Comparison of ENCODE assay signal across 11 cellular contexts in the genomic region with DNA sequence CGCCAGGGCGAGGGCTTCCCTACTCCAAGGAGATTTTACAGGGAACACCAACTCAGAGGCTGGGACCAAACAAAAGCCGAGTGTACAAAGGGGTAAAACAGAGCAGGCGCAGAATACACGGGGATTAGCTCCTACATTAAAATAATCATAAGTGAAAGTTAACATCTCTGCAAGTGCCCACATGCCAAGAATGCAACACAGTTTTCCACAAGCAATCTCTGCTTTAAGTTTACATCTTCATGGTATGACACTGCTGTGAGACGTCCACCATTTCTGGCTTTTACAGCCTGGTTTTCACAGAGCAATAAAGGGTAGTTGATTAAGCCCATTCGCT. TPM values are rescaled to one million over a fixed set of nuclear protein-coding genes. Genes with fewer than 3 reads are reported as not detected.
DNase-seq lines count a peak whose midpoint lies in the region; TF ChIP-seq lines count a peak whose summit lies in the region.
"Had no signal": no experiment of that assay in that cellular context is flagged by ENCODE, and none has a peak within 500 bp of the region (broad histone marks: within the 10 kb centered on the region; RNA-seq: fewer than 3 reads in every experiment).

No MANE protein-coding gene starts in this region.

- intact Hi-C loops in activated T-helper 2 cell treated with anti-CD3 and anti-CD28 coated beads, Interferon-gamma antibody, Interleukin-2, Interleukin-4, amounts not matched to agents 10 μg/mL and 5 μg/mL and 100 μg/mL, durations not matched to agents 14 hours and 24 hours and 36 hours (cut with micrococcal nuclease), result no loop called here
- intact Hi-C loops in activated T-helper 1 cell treated with anti-CD3 and anti-CD28 coated beads, Interleukin-12 subunit alpha, Interleukin-12 subunit beta, Interleukin-2, Interleukin-4 antibody, amounts not matched to agents 30 ng/mL and 10 ng/mL and 1 ng/mL, durations not matched to agents 14 hours and 24 hours and 36 hours (cut with micrococcal nuclease), result no loop called here

- peaks cover 7 to 14% (median 9%) of the 10 kb centered on the region in 3 donors for H3K27me3 ChIP-seq in skeletal muscle tissue (ENCODE audit: control insufficient read depth in 3 of 3, insufficient read depth in 3 of 3, low read length in 3 of 3)

- H3K36me3 Mint-ChIP-seq in activated T-helper 2 cell treated with anti-CD3 and anti-CD28 coated beads, Interferon-gamma antibody, Interleukin-2, Interleukin-4, amounts not matched to agents 10 μg/mL and 5 μg/mL and 100 μg/mL, durations not matched to agents 14 hours and 24 hours and 36 hours (ENCODE audit: low read depth), result no peaks in the 10 kb centered on the region
- H3K36me3 Mint-ChIP-seq in activated T-helper 1 cell treated with anti-CD3 and anti-CD28 coated beads, Interleukin-12 subunit alpha, Interleukin-12 subunit beta, Interleukin-2, Interleukin-4 antibody, amounts not matched to agents 30 ng/mL and 10 ng/mL and 1 ng/mL, durations not matched to agents 14 hours and 24 hours and 36 hours (ENCODE audit: low read depth), result no peaks in the 10 kb centered on the region
- H3K36me3 Mint-ChIP-seq: stimulated activated memory B cell treated with anti-CD40 and anti-IgM and Interleukin-4, amounts not matched to agents 10 μg/mL and 1 μg/mL and 100 μg/mL, for 72 hours had no signal

- H3K9me3 ChIP-seq in HEK293 (ENCODE audit: control insufficient read depth, insufficient read depth, low read depth, low read length) (no peaks in the 10 kb centered on the region), skeletal muscle tissue (ENCODE audit: control insufficient read depth in 3 of 3, low read length in 3 of 3) (no peaks in the 10 kb centered on the region)

- H3K9ac ChIP-seq in skeletal muscle tissue (ENCODE audit: low read depth in 1 of 3, low read length in 3 of 3), result peak overlapping the region; percentile 34 to 75 (median 69)

- H3K36me3 ChIP-seq in HEK293 (ENCODE audit: control insufficient read depth in 2 of 2, insufficient read depth in 1 of 2, low read length in 2 of 2), result no peaks in the 10 kb centered on the region
- H3K36me3 ChIP-seq in skeletal muscle tissue (ENCODE audit: control insufficient read depth in 3 of 3, insufficient read depth in 3 of 3, low read length in 3 of 3), result no peaks in the 10 kb centered on the region

- POLR2A ChIA-PET in HEK293 (lab: Yijun Ruan, JAX), result interaction anchor here (1.0 kb wide), 1 partner anchor 72 kb away, joined by 3 read pairs; no protein-coding TSS in a partner anchor

- H3K9me3 Mint-ChIP-seq in activated T-helper 2 cell treated with anti-CD3 and anti-CD28 coated beads, Interferon-gamma antibody, Interleukin-2, Interleukin-4, amounts not matched to agents 10 μg/mL and 5 μg/mL and 100 μg/mL, durations not matched to agents 14 hours and 24 hours and 36 hours, result no peaks in the 10 kb centered on the region
- H3K9me3 Mint-ChIP-seq in activated T-helper 1 cell treated with anti-CD3 and anti-CD28 coated beads, Interleukin-12 subunit alpha, Interleukin-12 subunit beta, Interleukin-2, Interleukin-4 antibody, amounts not matched to agents 30 ng/mL and 10 ng/mL and 1 ng/mL, durations not matched to agents 14 hours and 24 hours and 36 hours, result no peaks in the 10 kb centered on the region
- H3K9me3 Mint-ChIP-seq: activated T-cell treated with anti-CD3 and anti-CD28 coated beads, Interleukin-2, amount 50 U/mL, for 4 hours had no signal

- H3K27ac ChIP-seq in HEK293 (ENCODE audit: extremely low read depth, low read depth, low read length) (no peak overlapping the region), skeletal muscle tissue (ENCODE audit: low read depth, low read length) (peak overlapping the region; percentile 74)

- DNase-seq in activated T-helper 2 cell treated with anti-CD3 and anti-CD28 coated beads, Interferon-gamma antibody, Interleukin-2, Interleukin-4, amounts not matched to agents 10 μg/mL and 5 μg/mL and 100 μg/mL, durations not matched to agents 14 hours and 24 hours and 36 hours (ENCODE audit: low spot score), result no peak
- DNase-seq in activated T-helper 1 cell treated with anti-CD3 and anti-CD28 coated beads, Interleukin-12 subunit alpha, Interleukin-12 subunit beta, Interleukin-2, Interleukin-4 antibody, amounts not matched to agents 30 ng/mL and 10 ng/mL and 1 ng/mL, durations not matched to agents 14 hours and 24 hours and 36 hours (ENCODE audit: low spot score), result no peak
- no peak for DNase-seq in HT-29 (ENCODE audit: low spot score)
- no peak for DNase-seq in hippocampal formation (lab: John Stamatoyannopoulos, UW)
- no peak for DNase-seq in effector CD8-positive, alpha-beta T cell (lab: John Stamatoyannopoulos, UW)
- DNase-seq: activated T-cell treated with anti-CD3 and anti-CD28 coated beads, Interleukin-2, amount 50 U/mL, for 4 hours had no signal

- TF ChIP-seq CTCF in HEK293 (tag by site-specific recombination; IDR thresholded peaks at IDR 0.05), result no peak

- H3K27ac Mint-ChIP-seq in activated T-helper 2 cell treated with anti-CD3 and anti-CD28 coated beads, Interferon-gamma antibody, Interleukin-2, Interleukin-4, amounts not matched to agents 10 μg/mL and 5 μg/mL and 100 μg/mL, durations not matched to agents 14 hours and 24 hours and 36 hours, result no peak overlapping the region
- no peak overlapping the region for H3K27ac Mint-ChIP-seq in activated T-helper 1 cell treated with anti-CD3 and anti-CD28 coated beads, Interleukin-12 subunit alpha, Interleukin-12 subunit beta, Interleukin-2, Interleukin-4 antibody, amounts not matched to agents 30 ng/mL and 10 ng/mL and 1 ng/mL, durations not matched to agents 14 hours and 24 hours and 36 hours
- H3K27ac Mint-ChIP-seq: stimulated activated memory B cell treated with anti-CD40 and anti-IgM and Interleukin-4, amounts not matched to agents 10 μg/mL and 1 μg/mL and 100 μg/mL, for 72 hours had no signal

- H3K27me3 Mint-ChIP-seq in activated T-helper 2 cell treated with anti-CD3 and anti-CD28 coated beads, Interferon-gamma antibody, Interleukin-2, Interleukin-4, amounts not matched to agents 10 μg/mL and 5 μg/mL and 100 μg/mL, durations not matched to agents 14 hours and 24 hours and 36 hours (ENCODE audit: low read depth), result peaks cover 38% of the 10 kb centered on the region
- H3K27me3 Mint-ChIP-seq in activated T-helper 1 cell treated with anti-CD3 and anti-CD28 coated beads, Interleukin-12 subunit alpha, Interleukin-12 subunit beta, Interleukin-2, Interleukin-4 antibody, amounts not matched to agents 30 ng/mL and 10 ng/mL and 1 ng/mL, durations not matched to agents 14 hours and 24 hours and 36 hours (ENCODE audit: insufficient read depth), result peaks cover 34% of the 10 kb centered on the region

- H3K4me1 ChIP-seq in HEK293 (ENCODE audit: control insufficient read depth, insufficient read depth, low read length), result no peaks in the 10 kb centered on the region
- H3K4me1 ChIP-seq in skeletal muscle tissue (ENCODE audit: control insufficient read depth in 3 of 3, insufficient read depth in 3 of 3, low read length in 3 of 3), result peaks cover 4 to 19% (median 8%) of the 10 kb centered on the region in 3 donors

- peaks cover 6% of the 10 kb centered on the region for H3K4me1 Mint-ChIP-seq in activated T-helper 2 cell treated with anti-CD3 and anti-CD28 coated beads, Interferon-gamma antibody, Interleukin-2, Interleukin-4, amounts not matched to agents 10 μg/mL and 5 μg/mL and 100 μg/mL, durations not matched to agents 14 hours and 24 hours and 36 hours (ENCODE audit: low read depth)
- no peaks in the 10 kb centered on the region for H3K4me1 Mint-ChIP-seq in activated T-helper 1 cell treated with anti-CD3 and anti-CD28 coated beads, Interleukin-12 subunit alpha, Interleukin-12 subunit beta, Interleukin-2, Interleukin-4 antibody, amounts not matched to agents 30 ng/mL and 10 ng/mL and 1 ng/mL, durations not matched to agents 14 hours and 24 hours and 36 hours (ENCODE audit: low read depth)
- H3K4me1 Mint-ChIP-seq: stimulated activated memory B cell treated with anti-CD40 and anti-IgM and Interleukin-4, amounts not matched to agents 10 μg/mL and 1 μg/mL and 100 μg/mL, for 72 hours had no signal

- peak overlapping the region; percentile 15 for H3K4me3 Mint-ChIP-seq in activated T-helper 2 cell treated with anti-CD3 and anti-CD28 coated beads, Interferon-gamma antibody, Interleukin-2, Interleukin-4, amounts not matched to agents 10 μg/mL and 5 μg/mL and 100 μg/mL, durations not matched to agents 14 hours and 24 hours and 36 hours (ENCODE audit: low read depth)
- H3K4me3 Mint-ChIP-seq in activated T-helper 1 cell treated with anti-CD3 and anti-CD28 coated beads, Interleukin-12 subunit alpha, Interleukin-12 subunit beta, Interleukin-2, Interleukin-4 antibody, amounts not matched to agents 30 ng/mL and 10 ng/mL and 1 ng/mL, durations not matched to agents 14 hours and 24 hours and 36 hours, result no peak overlapping the region
- H3K4me3 Mint-ChIP-seq: activated T-cell treated with anti-CD3 and anti-CD28 coated beads, Interleukin-2, amount 50 U/mL, for 4 hours; stimulated activated memory B cell treated with anti-CD40 and anti-IgM and Interleukin-4, amounts not matched to agents 10 μg/mL and 1 μg/mL and 100 μg/mL, for 72 hours had no signal

- CTCF ChIA-PET in HEK293 (lab: Yijun Ruan, JAX), result no interaction called here

- H3K4me3 ChIP-seq in HEK293 (ENCODE audit: low read depth, low read length) (peak overlapping the region; percentile 78), iPS-11a (ENCODE audit: low read depth, low read length) (peak overlapping the region; percentile 72), skeletal muscle tissue (ENCODE audit: low read length in 3 of 3) (peak overlapping the region; percentile 70 to 79 (median 75))
- H3K4me3 ChIP-seq: GM12878 had no signal

TF ChIP-seq in HEK293, 187 proteins besides CTCF, POLR2A, EP300 and RAD21 (continues in another document):
- no peak for TF ChIP-seq MYNN (tag by site-specific recombination; IDR thresholded peaks at IDR 0.05; ENCODE audit: borderline replicate concordance)
- no peak for TF ChIP-seq ZNF302 (tag by site-specific recombination; IDR thresholded peaks at IDR 0.05; ENCODE audit: low read depth)
- no peak for TF ChIP-seq ZNF112 (tag by site-specific recombination; IDR thresholded peaks at IDR 0.05)

RNA-seq across cellular contexts. Expression of gene VGLL3, which starts 0.5 kb away (rescaled TPM):
- total RNA-seq in activated T-helper 2 cell treated with anti-CD3 and anti-CD28 coated beads, Interferon-gamma antibody, Interleukin-2, Interleukin-4, amounts not matched to agents 10 μg/mL and 5 μg/mL and 100 μg/mL, durations not matched to agents 14 hours and 24 hours and 36 hours, result not detected in 2 replicates
- total RNA-seq in skeletal muscle tissue, result 17.7 TPM
- not detected in 2 replicates for total RNA-seq in activated T-helper 1 cell treated with anti-CD3 and anti-CD28 coated beads, Interleukin-12 subunit alpha, Interleukin-12 subunit beta, Interleukin-2, Interleukin-4 antibody, amounts not matched to agents 30 ng/mL and 10 ng/mL and 1 ng/mL, durations not matched to agents 14 hours and 24 hours and 36 hours
- 0.03 and 0.31 TPM in 2 replicates for total RNA-seq in HT-29 (2014; rRNA removed; shearing (Covaris generic))

Comparison
In these comparisons a context has a peak if more than half of its experiments do, and no peak if none do; other contexts are left out.
1. RNA of gene VGLL3, which starts 0.5 kb away (total RNA-seq): 17.7 TPM in skeletal muscle tissue (single experiment); 0.03 to 0.31 TPM in HT-29, not detected in activated T-helper 2 cell treated with anti-CD3 and anti-CD28 coated beads, Interferon-gamma antibody, Interleukin-2, Interleukin-4, amounts not matched to agents 10 μg/mL and 5 μg/mL and 100 μg/mL, durations not matched to agents 14 hours and 24 hours and 36 hours and not detected in activated T-helper 1 cell treated with anti-CD3 and anti-CD28 coated beads, Interleukin-12 subunit alpha, Interleukin-12 subunit beta, Interleukin-2, Interleukin-4 antibody, amounts not matched to agents 30 ng/mL and 10 ng/mL and 1 ng/mL, durations not matched to agents 14 hours and 24 hours and 36 hours; every median in the first group is over 10 times any median in the second.
2. Peak in every context shown above with its lines, with median percentiles within 50 percentile points of each other: H3K4me3 ChIP-seq.